ENCODE assay signal across 9 cellular contexts in the genomic region with DNA sequence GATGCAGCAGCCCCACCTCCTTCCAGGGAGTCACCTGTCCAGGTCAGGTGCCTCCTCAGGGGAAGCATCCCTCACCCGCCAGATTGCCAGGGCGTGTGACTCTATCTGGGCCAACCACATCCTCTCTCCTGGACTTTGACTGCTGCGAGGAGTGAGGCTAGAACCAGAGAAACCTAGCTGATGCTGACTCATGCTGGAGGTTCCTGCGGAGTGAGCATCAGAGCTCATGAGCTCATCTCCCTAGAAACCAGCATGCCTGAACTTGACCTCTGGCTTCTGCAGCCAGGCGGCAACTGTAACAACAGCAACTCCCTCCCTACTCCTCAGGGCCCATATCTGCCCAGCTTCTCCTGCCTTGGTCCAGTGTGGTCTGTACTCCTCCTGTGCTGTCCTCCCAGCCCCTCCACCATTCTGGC. TPM values are rescaled to one million over a fixed set of nuclear protein-coding genes. Genes with fewer than 3 reads are reported as not detected.
DNase-seq lines count a peak whose midpoint lies in the region; ATAC-seq and TF ChIP-seq lines count a peak whose summit lies in the region.
"Had no signal": no experiment of that assay in that cellular context is flagged by ENCODE, and none has a peak within 500 bp of the region (broad histone marks: within the 10 kb centered on the region; RNA-seq: fewer than 3 reads in every experiment).

No MANE protein-coding gene starts in this region.

- TF ChIP-seq POLR2A in adrenal gland (IDR thresholded peaks at IDR 0.05): no peak

- H3K9ac ChIP-seq in DND-41 (ENCODE audit: low read depth, low read length): peak overlapping the region; percentile 46

- peaks cover 35% of the 10 kb centered on the region for H3K4me1 ChIP-seq in DND-41 (ENCODE audit: insufficient read depth, low read length)
- H3K4me1 ChIP-seq in SJCRH30: peaks cover 10% of the 10 kb centered on the region
- H3K4me1 ChIP-seq in adrenal gland (replicated peaks in 1 of 2): peaks cover 0 to 20% of the 10 kb centered on the region in 2 donors

- H3K4me2 ChIP-seq in DND-41 (ENCODE audit: insufficient read depth, low read length): peak overlapping the region; percentile 53

- WGBS in adrenal gland, 4 donors: 17 to 54% (median 31%) methylated on average over 3 to 5 of the region's 5 CpGs

- H3K27me3 ChIP-seq in DND-41 (ENCODE audit: insufficient read depth, low read length, poor library complexity) (no peaks in the 10 kb centered on the region), SJCRH30 (0 out of 2 replicates have a peak, but pooled peaks cover 3% of the 10 kb centered on the region), adrenal gland (no peaks in the 10 kb centered on the region)

- H3K36me3 ChIP-seq in DND-41 (ENCODE audit: insufficient read depth, low read length) (no peaks in the 10 kb centered on the region), SJCRH30 (no peaks in the 10 kb centered on the region), adrenal gland (replicated peaks in 1 of 2) (no peaks in the 10 kb centered on the region)

- peak overlapping the region; percentile 8; the same call in 1 of the 2 replicates for H2AFZ ChIP-seq in DND-41 (ENCODE audit: low read depth, low read length)

- peak overlapping the region in 1 of 2 experiments; percentile 7; a peak in 1 of 4 replicates for H3K4me3 ChIP-seq in DND-41 (ENCODE audit: low read depth in 1 of 2, low read length in 2 of 2)
- H3K4me3 ChIP-seq in SJCRH30: no peak overlapping the region
- no peak overlapping the region for H3K4me3 ChIP-seq in adrenal gland

- no peaks in the 10 kb centered on the region for H4K20me1 ChIP-seq in DND-41 (ENCODE audit: insufficient read depth, low read length)

- no peaks in the 10 kb centered on the region for H3K9me3 ChIP-seq in DND-41 (ENCODE audit: insufficient read depth, low read length, severe bottlenecking)
- no peaks in the 10 kb centered on the region for H3K9me3 ChIP-seq in SJCRH30 (replicated peaks)
- no peaks in the 10 kb centered on the region for H3K9me3 ChIP-seq in adrenal gland (replicated peaks in 1 of 3)

- H3K79me2 ChIP-seq in DND-41 (ENCODE audit: insufficient read depth, low read length): no peaks in the 10 kb centered on the region

- ATAC-seq in DND-41 (ENCODE audit: insufficient read depth, low read depth) (peak; percentile 94), GM21528 (IDR thresholded peaks at IDR 0.05; ENCODE audit: low FRiP score, unreplicated experiment) (peak; percentile 74)

- no peak for TF ChIP-seq CTCF in DND-41 (IDR thresholded peaks at IDR 0.05; ENCODE audit: borderline replicate concordance, extremely low read depth, low read length, poor library complexity, severe bottlenecking)
- TF ChIP-seq CTCF in adrenal gland (IDR thresholded peaks at IDR 0.05): no peak

- intact Hi-C loops in adrenal gland (cut with DNase I): loop anchor here (5.0 kb wide), 2 partner anchors 35 to 65 kb away; no protein-coding TSS in a partner anchor

- DNase-seq in DND-41: peak; percentile 84
- DNase-seq in HT1080 (ENCODE audit: low read depth): peak; percentile 99
- peak; percentile 67 to 69 for DNase-seq in SJCRH30
- DNase-seq in adrenal gland: peak; percentile 27 to 72 (median 61)
- DNase-seq in iPS-NIHi7 (ENCODE audit: extremely low spot score): peak; percentile 76
- peak; percentile 20 for DNase-seq in stimulated activated CD8-positive, alpha-beta memory T cell treated with anti-CD3 and anti-CD28 coated beads, Interleukin-12 subunit alpha, Interleukin-12 subunit beta, amount 100 ng/mL, for 1 hour (ENCODE audit: low read depth)
- no peak for DNase-seq in OCI-M2 (lab: John Stamatoyannopoulos, UW; ENCODE audit: unreplicated experiment)

- H3K27ac ChIP-seq in DND-41 (ENCODE audit: low read length) (peak overlapping the region; percentile 94), SJCRH30 (no peak overlapping the region), adrenal gland (peak overlapping the region in 1 of 5 donors; percentile 29)

RNA-seq across cellular contexts. Expression of gene NT5DC4, which starts 28.3 kb away (rescaled TPM):
- not detected in 2 replicates for total RNA-seq in HT1080 (2014; rRNA removed; shearing (Covaris generic))
- polyA plus RNA-seq in HT1080 (2015; cell fraction: cytosol; rRNA removed): not detected in 2 replicates
- polyA plus RNA-seq in HT1080 (2015; cell fraction: nucleus; rRNA removed): not detected in 2 replicates
- not detected in 2 replicates for total RNA-seq in SJCRH30 (2014; rRNA removed; shearing (Covaris generic))
- under 1 TPM in 2 of 8 donors, not detected in 6; 0.22 to 0.24 TPM for total RNA-seq in adrenal gland
- polyA plus RNA-seq in adrenal gland: under 1 TPM in 1 of 3 donors, not detected in 2; 0.56 TPM
- total RNA-seq: activated CD8-positive, alpha-beta memory T cell treated with anti-CD3 and anti-CD28 coated beads for 36 hours had no signal

RNA-seq across cellular contexts. Expression of gene SLC20A1, which starts 46.8 kb away (rescaled TPM):
- total RNA-seq in HT1080 (2014; rRNA removed; shearing (Covaris generic)): 225 and 403 TPM in 2 replicates
- 351 and 414 TPM in 2 replicates for polyA plus RNA-seq in HT1080 (2015; cell fraction: cytosol; rRNA removed)
- polyA plus RNA-seq in HT1080 (2015; cell fraction: nucleus; rRNA removed): 1,087 and 1,109 TPM in 2 replicates
- 69.5 and 83.7 TPM in 2 replicates for total RNA-seq in SJCRH30 (2014; rRNA removed; shearing (Covaris generic))
- total RNA-seq in adrenal gland: 10 to 100 TPM in 6 of 8 donors, 1 to 10 TPM in 2; 6.9 to 24.8 (median 19.5) TPM
- 10 to 100 TPM; 14.1 to 23.8 (median 20.8) TPM for polyA plus RNA-seq in adrenal gland
